In genomic region chr1:55131801-55132200, GRCh38 we compare ENCODE assay signal across 18 cellular contexts.
DNase-seq lines count a peak whose midpoint lies in the region; ATAC-seq and TF ChIP-seq lines count a peak whose summit lies in the region.
"Had no signal": no experiment of that assay in that cellular context is flagged by ENCODE, and none has a peak within 500 bp of the region (broad histone marks: within the 10 kb centered on the region; RNA-seq: fewer than 3 reads in every experiment).

No MANE protein-coding gene starts in this region.

- intact Hi-C loops in MCF 10A (cut with micrococcal nuclease) (no loop called here), breast epithelium (cut with DNase I; ENCODE audit: low total_unique reads) (no loop called here)

- TF ChIP-seq CTCF in MCF 10A (IDR thresholded peaks at IDR 0.05; ENCODE audit: unreplicated experiment), result no peak
- no peak for TF ChIP-seq CTCF in breast epithelium (IDR thresholded peaks at IDR 0.05)
- TF ChIP-seq CTCF in fibroblast of pulmonary artery (IDR thresholded peaks at IDR 0.05; ENCODE audit: low read length, missing control alignments), result no peak

- no peaks in the 10 kb centered on the region for H3K27me3 Mint-ChIP-seq in MCF 10A (ENCODE audit: insufficient read depth, unreplicated experiment)

- no peak overlapping the region for H3K4me3 ChIP-seq in breast epithelium
- no peak overlapping the region for H3K4me3 ChIP-seq in adipocyte (ENCODE audit: low read length)
- H3K4me3 ChIP-seq in fibroblast of pulmonary artery (replicated peaks; ENCODE audit: low read depth, low read length), result no peak overlapping the region
- H3K4me3 ChIP-seq: gastroesophageal sphincter, stomach had no signal

- no peak overlapping the region for H3K9ac ChIP-seq in adipocyte (ENCODE audit: low read length)

- no peak for TF ChIP-seq POLR2A in breast epithelium (IDR thresholded peaks at IDR 0.05)

- no peaks in the 10 kb centered on the region for H3K4me1 Mint-ChIP-seq in MCF 10A (ENCODE audit: insufficient read depth, unreplicated experiment)

- no peak overlapping the region for H3K27ac ChIP-seq in breast epithelium
- H3K27ac ChIP-seq: gastroesophageal sphincter, stomach had no signal

- BruUV-seq in MCF 10A (replicated peaks; lab: Mats Ljungman, UMichigan), result no TSS peak

- peaks cover 55% of the 10 kb centered on the region for H3K36me3 Mint-ChIP-seq in MCF 10A (ENCODE audit: insufficient read depth, unreplicated experiment)

- no peak for ATAC-seq in HG03196 (IDR thresholded peaks at IDR 0.05; ENCODE audit: unreplicated experiment)
- ATAC-seq: CD8-positive, alpha-beta T cell; gastroesophageal sphincter had no signal

- POLR2A ChIA-PET in MCF 10A (lab: Yijun Ruan, JAX), result no interaction called here

- H3K27me3 ChIP-seq in breast epithelium (no peaks in the 10 kb centered on the region), adipocyte (replicated peaks; ENCODE audit: control insufficient read depth, insufficient read depth, low read length) (no peaks in the 10 kb centered on the region)
- H3K27me3 ChIP-seq: gastroesophageal sphincter, stomach had no signal

- H3K4me1 ChIP-seq in breast epithelium (no peaks in the 10 kb centered on the region), adipocyte (ENCODE audit: control insufficient read depth, insufficient read depth, low read length) (peaks cover 8% of the 10 kb centered on the region)

- H3K4me3 Mint-ChIP-seq in MCF 10A (ENCODE audit: unreplicated experiment), result no peak overlapping the region
- H3K4me3 Mint-ChIP-seq: CD8-positive, alpha-beta T cell had no signal

- H3K9me3 ChIP-seq in breast epithelium (no peaks in the 10 kb centered on the region), adipocyte (ENCODE audit: control insufficient read depth, low read length) (no peaks in the 10 kb centered on the region)
- H3K9me3 ChIP-seq: gastroesophageal sphincter, stomach had no signal

- no peak overlapping the region for H3K27ac Mint-ChIP-seq in MCF 10A (ENCODE audit: low read depth, unreplicated experiment)
- H3K27ac Mint-ChIP-seq: CD8-positive, alpha-beta T cell had no signal

- DNase-seq in MCF 10A (ENCODE audit: unreplicated experiment) (peak; percentile 9), breast epithelium (ENCODE audit: low spot score in 2 of 2) (no peak), adipocyte (ENCODE audit: low read depth) (peak; percentile 38), fibroblast of pulmonary artery (ENCODE audit: low read depth) (peak; percentile 21), smooth muscle cell of the brain vasculature (ENCODE audit: low read depth, low spot score) (peak; percentile 4), LoVo (ENCODE audit: low spot score) (no peak), RPMI8226 (no peak)
- DNase-seq: 8988T; activated CD4-positive, alpha-beta T cell treated with anti-CD3 and anti-CD28 coated beads for 4 hours; activated CD8-positive, alpha-beta memory T cell treated with anti-CD3 and anti-CD28 coated beads, Interleukin-2, amount 50 U/mL, for 48 hours; activated naive CD4-positive, alpha-beta T cell treated with Interleukin-2 at 50 U/mL for 16 hours; CD8-positive, alpha-beta T cell; effector CD8-positive, alpha-beta T cell; NCI-H1436; NCI-H226; stomach had no signal

- peaks cover 11% of the 10 kb centered on the region for H3K36me3 ChIP-seq in breast epithelium
- peaks cover 94% of the 10 kb centered on the region for H3K36me3 ChIP-seq in adipocyte (ENCODE audit: control insufficient read depth, insufficient read depth, low read length, severe bottlenecking)

- CTCF ChIA-PET in MCF 10A (lab: Yijun Ruan, JAX), result interaction anchor here (2.5 kb wide), 1 partner anchor 146 kb away, joined by 8 read pairs; no protein-coding TSS in a partner anchor

- H3K9me3 Mint-ChIP-seq in MCF 10A (ENCODE audit: unreplicated experiment), result no peaks in the 10 kb centered on the region
- H3K9me3 Mint-ChIP-seq: CD8-positive, alpha-beta T cell had no signal

Comparison
In these comparisons a context has a peak if more than half of its experiments do, and no peak if none do; other contexts are left out.
1. DNase-seq: peak in MCF 10A (single experiment), adipocyte (single experiment), fibroblast of pulmonary artery (single experiment) and smooth muscle cell of the brain vasculature (single experiment); none in breast epithelium (0 of 2), LoVo (single experiment) and RPMI8226 (single experiment).